In genomic region chr9:76180541-76180940, GRCh38 we compare ENCODE assay signal across 15 cellular contexts.
A peak's percentile ranks its signal among the peaks of the same experiment; 100 is the strongest.
DNase-seq lines count a peak whose midpoint lies in the region; ATAC-seq and TF ChIP-seq lines count a peak whose summit lies in the region.
"Had no signal": no experiment of that assay in that cellular context is flagged by ENCODE, and none has a peak within 500 bp of the region (broad histone marks: within the 10 kb centered on the region; RNA-seq: fewer than 3 reads in every experiment).

No MANE protein-coding gene starts in this region.

- TF ChIP-seq CTCF in CD8-positive, alpha-beta T cell (IDR thresholded peaks at IDR 0.05) = no peak
- TF ChIP-seq CTCF in fibroblast of pulmonary artery (IDR thresholded peaks at IDR 0.05; ENCODE audit: low read length, missing control alignments) (no peak), neural progenitor cell (IDR thresholded peaks at IDR 0.05) (no peak), GM10248 (IDR thresholded peaks at IDR 0.05; ENCODE audit: control extremely low read depth, extremely low read depth, low read depth, missing control alignments) (no peak), spleen (IDR thresholded peaks at IDR 0.05 in 8 of 11, conservative IDR thresholded peaks at IDR 0.05 in 3 of 11) (no peak)

- H2AFZ ChIP-seq in neural progenitor cell (replicated peaks) = no peak overlapping the region
- H2AFZ ChIP-seq: parathyroid adenoma had no signal

- H4K20me1 ChIP-seq in neural progenitor cell (ENCODE audit: low read depth) = no peaks in the 10 kb centered on the region

- DNase-seq in CD8-positive, alpha-beta T cell = no peak
- DNase-seq in NCI-H2029 (lab: John Stamatoyannopoulos, UW) (peak; percentile 77), fibroblast of pulmonary artery (ENCODE audit: low read depth) (peak; percentile 69), neural progenitor cell (ENCODE audit: low spot score) (peak; percentile 15), GM10248 (ENCODE audit: extremely low spot score) (no peak), Right ventricle myocardium superior (no peak), spleen (no peak)
- DNase-seq: activated CD8-positive, alpha-beta memory T cell treated with anti-CD3 and anti-CD28 coated beads for 24 hours; CD4-positive, CD25-positive, alpha-beta regulatory T cell; left ventricle myocardium inferior; RPMI8226; stimulated activated naive B cell treated with anti-CD40 and anti-IgM and Interleukin-4, amounts not matched to agents 10 μg/mL and 1 μg/mL and 100 μg/mL, for 72 hours had no signal

- H3F3A ChIP-seq in neural progenitor cell (ENCODE audit: low read depth) = no peaks in the 10 kb centered on the region

- POLR2A ChIA-PET in CD8-positive, alpha-beta T cell (lab: Charles Lee) = no interaction called here
- POLR2A ChIA-PET in GM10248 (lab: Yijun Ruan, JAX) = no interaction called here

- H3K4me1 ChIP-seq in CD8-positive, alpha-beta T cell (ENCODE audit: insufficient read depth, low read length) = no peaks in the 10 kb centered on the region
- peaks cover 5% of the 10 kb centered on the region for H3K4me1 ChIP-seq in neural progenitor cell
- peaks cover 0 to 3% (median 0%) of the 10 kb centered on the region in 6 donors for H3K4me1 ChIP-seq in spleen
- H3K4me1 ChIP-seq: parathyroid adenoma had no signal

- H3K36me3 ChIP-seq in CD8-positive, alpha-beta T cell (ENCODE audit: insufficient read depth, low read length) = peaks cover 23% of the 10 kb centered on the region
- peaks cover 5% of the 10 kb centered on the region for H3K36me3 ChIP-seq in neural progenitor cell
- H3K36me3 ChIP-seq in spleen = peaks cover 0 to 3% (median 0%) of the 10 kb centered on the region in 6 donors

- H3K9me3 ChIP-seq in CD8-positive, alpha-beta T cell (ENCODE audit: low read length) = no peaks in the 10 kb centered on the region
- H3K9me3 ChIP-seq in neural progenitor cell (ENCODE audit: low read depth) = no peaks in the 10 kb centered on the region
- no peaks in the 10 kb centered on the region for H3K9me3 ChIP-seq in spleen
- H3K9me3 ChIP-seq: left ventricle myocardium inferior had no signal

- H3K9ac ChIP-seq in neural progenitor cell = no peak overlapping the region
- H3K9ac ChIP-seq: parathyroid adenoma had no signal

- CTCF ChIA-PET in CD8-positive, alpha-beta T cell (lab: Charles Lee) = no interaction called here
- CTCF ChIA-PET in GM10248 (lab: Yijun Ruan, JAX) = interaction anchor here (1.0 to 1.3 kb wide), 2 partner anchors 9 to 28 kb away, joined by 3 to 4 read pairs; no protein-coding TSS in a partner anchor

- no peaks in the 10 kb centered on the region for H3K27me3 ChIP-seq in CD8-positive, alpha-beta T cell (ENCODE audit: insufficient read depth, low read length)
- H3K27me3 ChIP-seq in neural progenitor cell (no peaks in the 10 kb centered on the region), spleen (replicated peaks in 1 of 7) (no peaks in the 10 kb centered on the region)

- H3K4me2 ChIP-seq in neural progenitor cell = no peak overlapping the region

- H3K4me3 ChIP-seq in CD8-positive, alpha-beta T cell (ENCODE audit: low read depth, low read length) = no peak overlapping the region
- H3K4me3 ChIP-seq in fibroblast of pulmonary artery (replicated peaks; ENCODE audit: low read depth, low read length) (no peak overlapping the region), neural progenitor cell (no peak overlapping the region), spleen (no peak overlapping the region)
- H3K4me3 ChIP-seq: left ventricle myocardium inferior had no signal

- H3K4me3 Mint-ChIP-seq in CD8-positive, alpha-beta T cell = no peak overlapping the region
- H3K4me3 Mint-ChIP-seq in neural progenitor cell = no peak overlapping the region
- H3K4me3 Mint-ChIP-seq: activated naive CD4-positive, alpha-beta T cell treated with anti-CD3 and anti-CD28 coated beads, Interleukin-2, amount 50 U/mL, for 24 hours; CD4-positive, CD25-positive, alpha-beta regulatory T cell; stimulated activated naive B cell treated with anti-CD40 and anti-IgM and Interleukin-4, amounts not matched to agents 10 μg/mL and 1 μg/mL and 100 μg/mL, for 72 hours had no signal

- no peaks in the 10 kb centered on the region for H3K79me2 ChIP-seq in neural progenitor cell (ENCODE audit: low read depth)
- H3K79me2 ChIP-seq: parathyroid adenoma had no signal

- intact Hi-C loops in CD8-positive, alpha-beta T cell (cut with DNase I, micrococcal nuclease) = no loop called here
- intact Hi-C loops in Right ventricle myocardium superior (cut with DNase I) = no loop called here
- intact Hi-C loops in spleen (cut with DNase I; ENCODE audit: low total_unique reads) = no loop called here

- ATAC-seq in CD8-positive, alpha-beta T cell = no peak
- no peak for ATAC-seq in Right ventricle myocardium superior (ENCODE audit: poor library complexity)
- no peak for ATAC-seq in GM21526 (IDR thresholded peaks at IDR 0.05; ENCODE audit: low FRiP score, unreplicated experiment)
- ATAC-seq: stimulated activated naive B cell treated with anti-CD40 and anti-IgM and Interleukin-4, amounts not matched to agents 10 μg/mL and 1 μg/mL and 100 μg/mL, for 72 hours had no signal

- H3K9me3 Mint-ChIP-seq in CD8-positive, alpha-beta T cell = no peaks in the 10 kb centered on the region
- H3K9me3 Mint-ChIP-seq in neural progenitor cell = no peaks in the 10 kb centered on the region
- H3K9me3 Mint-ChIP-seq: activated naive CD4-positive, alpha-beta T cell treated with anti-CD3 and anti-CD28 coated beads, Interleukin-2, amount 50 U/mL, for 24 hours; stimulated activated naive B cell treated with anti-CD40 and anti-IgM and Interleukin-4, amounts not matched to agents 10 μg/mL and 1 μg/mL and 100 μg/mL, for 72 hours had no signal

- peak overlapping the region; percentile 55 for H3K27ac Mint-ChIP-seq in CD8-positive, alpha-beta T cell
- no peak overlapping the region for H3K27ac Mint-ChIP-seq in neural progenitor cell
- H3K27ac Mint-ChIP-seq: activated naive CD4-positive, alpha-beta T cell treated with anti-CD3 and anti-CD28 coated beads, Interleukin-2, amount 50 U/mL, for 24 hours; CD4-positive, CD25-positive, alpha-beta regulatory T cell; stimulated activated naive B cell treated with anti-CD40 and anti-IgM and Interleukin-4, amounts not matched to agents 10 μg/mL and 1 μg/mL and 100 μg/mL, for 72 hours had no signal

- H3K27me3 Mint-ChIP-seq in CD8-positive, alpha-beta T cell (ENCODE audit: low read depth) = no peaks in the 10 kb centered on the region
- no peaks in the 10 kb centered on the region for H3K27me3 Mint-ChIP-seq in neural progenitor cell (ENCODE audit: insufficient read depth, low read depth)
- H3K27me3 Mint-ChIP-seq: activated naive CD4-positive, alpha-beta T cell treated with anti-CD3 and anti-CD28 coated beads, Interleukin-2, amount 50 U/mL, for 24 hours; CD4-positive, CD25-positive, alpha-beta regulatory T cell; stimulated activated naive B cell treated with anti-CD40 and anti-IgM and Interleukin-4, amounts not matched to agents 10 μg/mL and 1 μg/mL and 100 μg/mL, for 72 hours had no signal

- 81 to 92% (median 90%) methylated on average over 3 of the region's 3 CpGs for WGBS in spleen, 5 donors

- TF ChIP-seq POLR2A in spleen (IDR thresholded peaks at IDR 0.05) = no peak

- H3K27ac ChIP-seq in CD8-positive, alpha-beta T cell (ENCODE audit: low read depth, low read length) = no peak overlapping the region
- H3K27ac ChIP-seq in neural progenitor cell (no peak overlapping the region), spleen (no peak overlapping the region)
- H3K27ac ChIP-seq: left ventricle myocardium inferior, parathyroid adenoma had no signal

- H3K4me1 Mint-ChIP-seq in CD8-positive, alpha-beta T cell (ENCODE audit: low read depth) = no peaks in the 10 kb centered on the region
- peaks cover 21% of the 10 kb centered on the region for H3K4me1 Mint-ChIP-seq in neural progenitor cell
- H3K4me1 Mint-ChIP-seq: activated naive CD4-positive, alpha-beta T cell treated with anti-CD3 and anti-CD28 coated beads, Interleukin-2, amount 50 U/mL, for 24 hours; CD4-positive, CD25-positive, alpha-beta regulatory T cell; stimulated activated naive B cell treated with anti-CD40 and anti-IgM and Interleukin-4, amounts not matched to agents 10 μg/mL and 1 μg/mL and 100 μg/mL, for 72 hours had no signal

- H3K36me3 Mint-ChIP-seq in CD8-positive, alpha-beta T cell = peaks cover 74% of the 10 kb centered on the region
- peaks cover 52% of the 10 kb centered on the region for H3K36me3 Mint-ChIP-seq in neural progenitor cell
- H3K36me3 Mint-ChIP-seq: stimulated activated naive B cell treated with anti-CD40 and anti-IgM and Interleukin-4, amounts not matched to agents 10 μg/mL and 1 μg/mL and 100 μg/mL, for 72 hours had no signal

Comparison
In these comparisons a context has a peak if more than half of its experiments do, and no peak if none do; other contexts are left out.
1. DNase-seq: peak in NCI-H2029 (single experiment), fibroblast of pulmonary artery (single experiment) and neural progenitor cell (single experiment); none in CD8-positive, alpha-beta T cell (0 of 7), GM10248 (single experiment), Right ventricle myocardium superior (single experiment) and spleen (single experiment).